In the genomic region with DNA sequence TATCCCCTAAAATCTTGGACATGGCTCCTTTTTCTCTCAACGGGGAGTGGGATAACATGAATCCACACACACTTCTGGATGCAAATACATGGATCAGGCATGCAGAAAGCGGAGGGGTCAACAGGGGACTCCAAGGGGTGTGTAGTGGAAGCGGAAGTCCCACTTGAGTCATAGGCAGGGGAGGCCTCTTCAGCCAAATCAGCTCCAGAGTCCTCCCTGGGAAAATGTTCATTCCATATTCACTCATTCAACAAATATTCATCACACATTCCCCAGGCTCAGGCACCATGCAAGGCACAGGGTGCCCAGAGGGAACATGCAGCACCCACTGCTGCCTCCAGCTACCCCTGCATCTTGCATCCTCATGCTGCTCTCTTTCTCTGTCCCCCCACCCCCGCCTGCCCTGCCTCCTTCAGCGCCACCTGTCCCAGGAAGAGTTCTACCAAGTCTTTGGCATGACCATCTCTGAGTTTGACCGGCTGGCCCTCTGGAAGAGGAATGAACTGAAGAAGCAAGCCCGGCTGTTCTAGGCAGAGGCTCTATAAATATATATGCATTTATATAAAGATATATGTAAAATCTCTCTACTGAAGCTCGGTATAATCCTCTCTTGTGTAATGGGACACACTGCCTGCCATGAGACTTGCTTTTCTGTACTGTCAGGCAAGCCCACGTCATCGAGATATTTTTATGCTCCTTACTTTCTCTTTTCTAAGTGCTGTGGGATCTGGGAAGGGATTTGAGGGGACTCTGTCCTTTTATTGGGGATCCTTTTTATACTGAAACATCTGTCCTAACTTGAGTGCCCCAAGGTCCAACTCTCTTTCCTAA, we compare ENCODE assay signal across 17 cellular contexts. TPM values are rescaled to one million over a fixed set of nuclear protein-coding genes. Genes with fewer than 3 reads are reported as not detected.
DNase-seq lines count a peak whose midpoint lies in the region; ATAC-seq and TF ChIP-seq lines count a peak whose summit lies in the region.
"Had no signal": no experiment of that assay in that cellular context is flagged by ENCODE, and none has a peak within 500 bp of the region (broad histone marks: within the 10 kb centered on the region; RNA-seq: fewer than 3 reads in every experiment).

No MANE protein-coding gene starts in this region.

- no peak for ATAC-seq in activated naive CD8-positive, alpha-beta T cell treated with anti-CD3 and anti-CD28 coated beads, Interleukin-2, amount 50 U/mL, for 24 hours
- no peak for ATAC-seq in GM19035 (IDR thresholded peaks at IDR 0.05; ENCODE audit: unreplicated experiment)
- ATAC-seq: activated naive CD4-positive, alpha-beta T cell treated with anti-CD3 and anti-CD28 coated beads, Interleukin-2, amount 50 U/mL, for 72 hours; CD8-positive, alpha-beta T cell had no signal

- no peak overlapping the region for H3K27ac Mint-ChIP-seq in activated naive CD8-positive, alpha-beta T cell treated with anti-CD3 and anti-CD28 coated beads, Interleukin-2, amount 50 U/mL, for 24 hours
- H3K27ac Mint-ChIP-seq: CD8-positive, alpha-beta T cell; progenitor cell of endocrine pancreas had no signal

- no peaks in the 10 kb centered on the region for H3K9me3 Mint-ChIP-seq in activated naive CD8-positive, alpha-beta T cell treated with anti-CD3 and anti-CD28 coated beads, Interleukin-2, amount 50 U/mL, for 24 hours
- H3K9me3 Mint-ChIP-seq: activated naive CD4-positive, alpha-beta T cell treated with anti-CD3 and anti-CD28 coated beads, Interleukin-2, amount 50 U/mL, for 72 hours; CD8-positive, alpha-beta T cell had no signal

- H3K9ac ChIP-seq in adipocyte (ENCODE audit: low read length): no peak overlapping the region

- H3K27ac ChIP-seq in vagina: no peak overlapping the region
- H3K27ac ChIP-seq: stomach had no signal

- H3K4me1 Mint-ChIP-seq in activated naive CD8-positive, alpha-beta T cell treated with anti-CD3 and anti-CD28 coated beads, Interleukin-2, amount 50 U/mL, for 24 hours: no peaks in the 10 kb centered on the region

- no peak for TF ChIP-seq CTCF in fibroblast of mammary gland (conservative IDR thresholded peaks at IDR 0.05; ENCODE audit: control insufficient read depth, insufficient read depth, low read depth, low read length)
- TF ChIP-seq CTCF in vagina (IDR thresholded peaks at IDR 0.05): no peak

- peaks cover 38% of the 10 kb centered on the region for H3K36me3 ChIP-seq in adipocyte (ENCODE audit: control insufficient read depth, insufficient read depth, low read length, severe bottlenecking)
- no peaks in the 10 kb centered on the region for H3K36me3 ChIP-seq in vagina
- H3K36me3 ChIP-seq: stomach had no signal

- no peaks in the 10 kb centered on the region for H3K36me3 Mint-ChIP-seq in activated naive CD8-positive, alpha-beta T cell treated with anti-CD3 and anti-CD28 coated beads, Interleukin-2, amount 50 U/mL, for 24 hours (ENCODE audit: low read depth)
- H3K36me3 Mint-ChIP-seq: activated naive CD4-positive, alpha-beta T cell treated with anti-CD3 and anti-CD28 coated beads, Interleukin-2, amount 50 U/mL, for 72 hours; CD8-positive, alpha-beta T cell had no signal

- no peak overlapping the region for H3K4me3 Mint-ChIP-seq in activated naive CD8-positive, alpha-beta T cell treated with anti-CD3 and anti-CD28 coated beads, Interleukin-2, amount 50 U/mL, for 24 hours
- H3K4me3 Mint-ChIP-seq: CD8-positive, alpha-beta T cell had no signal

- intact Hi-C loops in vagina (cut with DNase I): no loop called here

- H3K4me3 ChIP-seq in adipocyte (ENCODE audit: low read length) (no peak overlapping the region), fibroblast of mammary gland (ENCODE audit: control insufficient read depth, low read depth, low read length) (no peak overlapping the region), vagina (no peak overlapping the region)
- H3K4me3 ChIP-seq: stomach had no signal

- no peak for TF ChIP-seq POLR2A in vagina (IDR thresholded peaks at IDR 0.05)

- H3K27me3 Mint-ChIP-seq in activated naive CD8-positive, alpha-beta T cell treated with anti-CD3 and anti-CD28 coated beads, Interleukin-2, amount 50 U/mL, for 24 hours: no peaks in the 10 kb centered on the region

- DNase-seq in HS-27A (ENCODE audit: low read depth) (peak; percentile 58), adipocyte (ENCODE audit: low read depth) (peak; percentile 63), fibroblast of mammary gland (ENCODE audit: low read depth) (peak; percentile 57), LoVo (ENCODE audit: low spot score) (no peak), vagina (ENCODE audit: extremely low spot score in 2 of 2) (no peak)
- no peak for DNase-seq in activated naive CD8-positive, alpha-beta T cell treated with anti-CD3 and anti-CD28 coated beads, Interleukin-2, amount 50 U/mL, for 24 hours
- DNase-seq: CD8-positive, alpha-beta T cell; erythroblast; MV-4-11; NCI-H2081; NCI-H82; RPMI8226; stomach; T-helper 2 cell had no signal

- H3K9me3 ChIP-seq in adipocyte (ENCODE audit: control insufficient read depth, low read length) (no peaks in the 10 kb centered on the region), vagina (no peaks in the 10 kb centered on the region)
- H3K9me3 ChIP-seq: stomach had no signal

- peaks cover 24% of the 10 kb centered on the region for H3K4me1 ChIP-seq in adipocyte (ENCODE audit: control insufficient read depth, insufficient read depth, low read length)
- H3K4me1 ChIP-seq in vagina: no peaks in the 10 kb centered on the region
- H3K4me1 ChIP-seq: stomach had no signal

- H3K27me3 ChIP-seq in adipocyte (replicated peaks; ENCODE audit: control insufficient read depth, insufficient read depth, low read length): no peaks in the 10 kb centered on the region
- no peaks in the 10 kb centered on the region for H3K27me3 ChIP-seq in vagina

RNA-seq across cellular contexts. Expression of gene AFAP1L1, which starts 13.6 kb away (rescaled TPM):
- total RNA-seq in vagina: 14.7 TPM

Comparison
In these comparisons a context has a peak if more than half of its experiments do, and no peak if none do; other contexts are left out.
1. DNase-seq: peak in HS-27A (single experiment), adipocyte (single experiment) and fibroblast of mammary gland (single experiment); none in LoVo (single experiment), activated naive CD8-positive, alpha-beta T cell treated with anti-CD3 and anti-CD28 coated beads, Interleukin-2, amount 50 U/mL, for 24 hours (single experiment) and vagina (0 of 2).